In the genomic region with DNA sequence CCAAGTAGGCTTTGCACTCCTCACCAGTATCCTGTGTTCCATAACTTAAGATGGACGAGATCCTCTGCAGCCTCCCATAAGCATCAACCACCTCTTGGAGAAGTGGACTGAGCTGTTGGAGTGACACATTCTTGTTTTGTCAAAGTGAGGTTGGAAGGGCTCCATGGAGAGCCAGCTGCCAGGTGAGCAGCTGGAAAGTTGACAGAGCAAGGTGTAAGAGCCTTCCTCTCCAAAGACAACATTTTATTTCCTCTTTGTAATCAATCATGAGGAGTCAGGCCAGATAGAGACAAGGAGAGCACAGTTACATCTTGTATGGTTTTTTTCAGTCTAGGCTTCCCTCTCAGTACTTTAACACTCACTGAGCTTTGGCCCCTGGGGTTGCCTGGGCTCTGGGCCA, we compare ENCODE assay signal across 18 cellular contexts. TPM values are rescaled to one million over a fixed set of nuclear protein-coding genes. Genes with fewer than 3 reads are reported as not detected.
A peak's percentile ranks its signal among the peaks of the same experiment; 100 is the strongest.
DNase-seq lines count a peak whose midpoint lies in the region; ATAC-seq and TF ChIP-seq lines count a peak whose summit lies in the region.
"Had no signal": no experiment of that assay in that cellular context is flagged by ENCODE, and none has a peak within 500 bp of the region (broad histone marks: within the 10 kb centered on the region; RNA-seq: fewer than 3 reads in every experiment).

No MANE protein-coding gene starts in this region.

- no peaks in the 10 kb centered on the region for H3K27me3 Mint-ChIP-seq in MCF 10A (ENCODE audit: insufficient read depth, unreplicated experiment)

- H4K20me1 ChIP-seq in mammary epithelial cell (ENCODE audit: insufficient read depth, low read length) (no peaks in the 10 kb centered on the region), SK-N-SH (ENCODE audit: insufficient read depth) (no peaks in the 10 kb centered on the region)

- H3K4me1 ChIP-seq in mammary epithelial cell (ENCODE audit: insufficient read depth, low read length): peaks cover under 1% of the 10 kb centered on the region
- peaks cover 14% of the 10 kb centered on the region for H3K4me1 ChIP-seq in mucosa of descending colon (ENCODE audit: low read depth)
- H3K4me1 ChIP-seq in SK-N-SH (ENCODE audit: control insufficient read depth in 1 of 2, insufficient read depth in 2 of 2, low read depth in 1 of 2, low read length in 1 of 2): peaks cover 0 to 2% of the 10 kb centered on the region in 2 experiments; a peak in 2 of 4 replicates

- no peaks in the 10 kb centered on the region for H3K36me3 ChIP-seq in mammary epithelial cell (ENCODE audit: insufficient read depth, low read length)
- no peaks in the 10 kb centered on the region for H3K36me3 ChIP-seq in mucosa of descending colon (ENCODE audit: low read depth)
- no peaks in the 10 kb centered on the region for H3K36me3 ChIP-seq in SK-N-SH (replicated peaks in 1 of 2; ENCODE audit: control insufficient read depth in 1 of 2, insufficient read depth in 2 of 2, low read length in 1 of 2)

- CTCF ChIA-PET in MCF 10A (lab: Yijun Ruan, JAX) (interaction anchor here (1.6 kb wide), 1 partner anchor 11 kb away, joined by 4 read pairs; no protein-coding TSS in a partner anchor), mammary epithelial cell (lab: Charles Lee; ENCODE audit: low non-redundant PET) (no interaction called here), SK-N-SH (lab: Yijun Ruan, JAX) (interaction anchor here (2.3 kb wide), 1 partner anchor 11 kb away, joined by 6 read pairs; no protein-coding TSS in a partner anchor)

- no peak for TF ChIP-seq RAD21 in SK-N-SH (IDR thresholded peaks at IDR 0.05; ENCODE audit: low read length)

- in situ Hi-C loops in mammary epithelial cell (cut with MboI; ENCODE audit: low sequenced_read_pairs in 2 of 2): no loop called here

- WGBS in mammary epithelial cell (ENCODE audit: low coverage, missing lambda C conversion rate): 67% methylated on average over 1 of the region's 1 CpG
- 67% methylated on average over 1 of the region's 1 CpG for WGBS in SK-N-SH (ENCODE audit: low lambda C conversion rate)

- BruUV-seq in MCF 10A (replicated peaks; lab: Mats Ljungman, UMichigan) (no TSS peak), mammary epithelial cell (replicated peaks; lab: Mats Ljungman, UMichigan) (no TSS peak)

- no peaks in the 10 kb centered on the region for H3K9me2 ChIP-seq in SK-N-SH

- H3K9me3 ChIP-seq in mammary epithelial cell (replicated peaks; ENCODE audit: insufficient read depth, low read length): no peaks in the 10 kb centered on the region
- no peaks in the 10 kb centered on the region for H3K9me3 ChIP-seq in mucosa of descending colon
- no peaks in the 10 kb centered on the region for H3K9me3 ChIP-seq in SK-N-SH

- H3K4me3 ChIP-seq in mammary epithelial cell (replicated peaks in 1 of 3; ENCODE audit: insufficient read depth in 1 of 3, low read depth in 2 of 3, low read length in 3 of 3) (no peak overlapping the region), mucosa of descending colon (no peak overlapping the region), SK-N-SH (ENCODE audit: low read depth in 2 of 2, low read length in 1 of 2) (no peak overlapping the region)
- H3K4me3 ChIP-seq: GM12878 had no signal

- H3K36me3 Mint-ChIP-seq in MCF 10A (ENCODE audit: insufficient read depth, unreplicated experiment): no peaks in the 10 kb centered on the region

- peak; percentile 10 for DNase-seq in MCF 10A (ENCODE audit: unreplicated experiment)
- no peak for DNase-seq in mammary epithelial cell
- peak; percentile 6 for DNase-seq in NCI-H774 (lab: John Stamatoyannopoulos, UW)
- peak in 2 of 3 donors; percentile 22 for DNase-seq in mucosa of descending colon
- no peak for DNase-seq in SK-N-SH
- DNase-seq in activated CD8-positive, alpha-beta memory T cell treated with anti-CD3 and anti-CD28 coated beads for 24 hours: no peak
- DNase-seq: CD4-positive, alpha-beta T cell; DMS153; EL; NCI-H1048; NCI-H2081 treated with DMSO at 0.1 percent for 48 hours; NCI-H526 had no signal

- TF ChIP-seq CTCF in MCF 10A (IDR thresholded peaks at IDR 0.05; ENCODE audit: unreplicated experiment) (no peak), mammary epithelial cell (conservative IDR thresholded peaks at IDR 0.05 in 1 of 2, IDR thresholded peaks at IDR 0.05 in 1 of 2; ENCODE audit: extremely low read depth in 1 of 2, insufficient read depth in 1 of 2, low read depth in 1 of 2, low read length in 2 of 2) (no peak), mucosa of descending colon (IDR thresholded peaks at IDR 0.05) (no peak), SK-N-SH (IDR thresholded peaks at IDR 0.05) (no peak)

- H3K79me2 ChIP-seq in mammary epithelial cell (ENCODE audit: insufficient read depth, low read length) (no peaks in the 10 kb centered on the region), SK-N-SH (ENCODE audit: insufficient read depth) (no peaks in the 10 kb centered on the region)

- H2AFZ ChIP-seq in mammary epithelial cell (ENCODE audit: low read depth, low read length): no peak overlapping the region
- no peak overlapping the region for H2AFZ ChIP-seq in SK-N-SH (ENCODE audit: low read depth)

- POLR2A ChIA-PET in MCF 10A (lab: Yijun Ruan, JAX) (interaction anchor here (1.0 to 1.2 kb wide), 2 partner anchors 38 to 78 kb away, joined by 3 to 4 read pairs; no protein-coding TSS in a partner anchor), SK-N-SH (lab: Yijun Ruan, JAX) (no interaction called here)

- no peak overlapping the region for H3K4me3 Mint-ChIP-seq in MCF 10A (ENCODE audit: unreplicated experiment)
- H3K4me3 Mint-ChIP-seq: CD4-positive, alpha-beta T cell had no signal

- ATAC-seq in mucosa of descending colon (peak; percentile 30), HG02970 (IDR thresholded peaks at IDR 0.05; ENCODE audit: low FRiP score, unreplicated experiment) (no peak), HG03045 (IDR thresholded peaks at IDR 0.05; ENCODE audit: unreplicated experiment) (no peak)
- ATAC-seq: GM12878, Right ventricle myocardium inferior had no signal

- dilution Hi-C loops in mammary epithelial cell (cut with HindIII; ENCODE audit: low sequenced_read_pairs): no loop called here

- H3F3A ChIP-seq in SK-N-SH (replicated peaks; ENCODE audit: insufficient read depth): no peaks in the 10 kb centered on the region

- no peaks in the 10 kb centered on the region for H3K27me3 ChIP-seq in mammary epithelial cell (ENCODE audit: insufficient read depth, low read length)
- H3K27me3 ChIP-seq in SK-N-SH (ENCODE audit: insufficient read depth): no peaks in the 10 kb centered on the region

- H3K9me3 Mint-ChIP-seq in MCF 10A (ENCODE audit: unreplicated experiment): no peaks in the 10 kb centered on the region
- H3K9me3 Mint-ChIP-seq: CD4-positive, alpha-beta T cell had no signal

- H3K27ac ChIP-seq in mammary epithelial cell (ENCODE audit: insufficient read depth, low read depth, low read length) (no peak overlapping the region), SK-N-SH (ENCODE audit: low read depth in 2 of 2, low read length in 1 of 2) (no peak overlapping the region)
- H3K27ac ChIP-seq: HL-60, KMS-11 had no signal

- no peak overlapping the region for H3K4me2 ChIP-seq in mammary epithelial cell (ENCODE audit: insufficient read depth, low read depth, low read length)
- no peak overlapping the region for H3K4me2 ChIP-seq in SK-N-SH
- H3K4me2 ChIP-seq: KMS-11 had no signal

- no peak overlapping the region for H3K9ac ChIP-seq in mammary epithelial cell (ENCODE audit: insufficient read depth, low read length)
- no peak overlapping the region for H3K9ac ChIP-seq in SK-N-SH
- H3K9ac ChIP-seq: KMS-11 had no signal

- intact Hi-C loops in MCF 10A (cut with micrococcal nuclease) (no loop called here), mammary epithelial cell (cut with micrococcal nuclease) (no loop called here), mucosa of descending colon (cut with DNase I, micrococcal nuclease) (no loop called here)

- H3K27ac Mint-ChIP-seq in MCF 10A (ENCODE audit: low read depth, unreplicated experiment): no peak overlapping the region
- H3K27ac Mint-ChIP-seq: CD4-positive, alpha-beta T cell had no signal

- no peak for TF ChIP-seq EP300 in SK-N-SH (IDR thresholded peaks at IDR 0.05; ENCODE audit: borderline replicate concordance in 1 of 2, low read depth in 1 of 2, low read length in 1 of 2)

- H3K4me1 Mint-ChIP-seq in MCF 10A (ENCODE audit: insufficient read depth, unreplicated experiment): peaks cover 19% of the 10 kb centered on the region

TF ChIP-seq in SK-N-SH, 30 proteins besides CTCF, POLR2A, EP300 and RAD21 (continues in another document):
- TF ChIP-seq MEF2A (IDR thresholded peaks at IDR 0.05; ENCODE audit: borderline replicate concordance, low read depth): no peak
- TF ChIP-seq, protein P1, sequence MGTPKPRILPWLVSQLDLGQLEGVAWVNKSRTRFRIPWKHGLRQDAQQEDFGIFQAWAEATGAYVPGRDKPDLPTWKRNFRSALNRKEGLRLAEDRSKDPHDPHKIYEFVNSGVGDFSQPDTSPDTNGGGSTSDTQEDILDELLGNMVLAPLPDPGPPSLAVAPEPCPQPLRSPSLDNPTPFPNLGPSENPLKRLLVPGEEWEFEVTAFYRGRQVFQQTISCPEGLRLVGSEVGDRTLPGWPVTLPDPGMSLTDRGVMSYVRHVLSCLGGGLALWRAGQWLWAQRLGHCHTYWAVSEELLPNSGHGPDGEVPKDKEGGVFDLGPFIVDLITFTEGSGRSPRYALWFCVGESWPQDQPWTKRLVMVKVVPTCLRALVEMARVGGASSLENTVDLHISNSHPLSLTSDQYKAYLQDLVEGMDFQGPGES (IDR thresholded peaks at IDR 0.05; ENCODE audit: low read depth, low read length): no peak
- TF ChIP-seq, protein P2, sequence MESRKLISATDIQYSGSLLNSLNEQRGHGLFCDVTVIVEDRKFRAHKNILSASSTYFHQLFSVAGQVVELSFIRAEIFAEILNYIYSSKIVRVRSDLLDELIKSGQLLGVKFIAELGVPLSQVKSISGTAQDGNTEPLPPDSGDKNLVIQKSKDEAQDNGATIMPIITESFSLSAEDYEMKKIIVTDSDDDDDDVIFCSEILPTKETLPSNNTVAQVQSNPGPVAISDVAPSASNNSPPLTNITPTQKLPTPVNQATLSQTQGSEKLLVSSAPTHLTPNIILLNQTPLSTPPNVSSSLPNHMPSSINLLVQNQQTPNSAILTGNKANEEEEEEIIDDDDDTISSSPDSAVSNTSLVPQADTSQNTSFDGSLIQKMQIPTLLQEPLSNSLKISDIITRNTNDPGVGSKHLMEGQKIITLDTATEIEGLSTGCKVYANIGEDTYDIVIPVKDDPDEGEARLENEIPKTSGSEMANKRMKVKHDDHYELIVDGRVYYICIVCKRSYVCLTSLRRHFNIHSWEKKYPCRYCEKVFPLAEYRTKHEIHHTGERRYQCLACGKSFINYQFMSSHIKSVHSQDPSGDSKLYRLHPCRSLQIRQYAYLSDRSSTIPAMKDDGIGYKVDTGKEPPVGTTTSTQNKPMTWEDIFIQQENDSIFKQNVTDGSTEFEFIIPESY (IDR thresholded peaks at IDR 0.05; ENCODE audit: borderline replicate concordance, low read depth): no peak

RNA-seq across cellular contexts. Expression of gene ABI3BP, which starts 5.1 kb away (rescaled TPM):
- total RNA-seq in MCF 10A (2022): 2.9 and 3.1 TPM in 2 replicates
- total RNA-seq in mammary epithelial cell: 1 to 10 TPM in 1 of 2 donors, under 1 TPM in 1; 0.67 to 2.0 TPM
- 0.24 TPM for polyA plus RNA-seq in mammary epithelial cell
- polyA minus RNA-seq in mammary epithelial cell: not detected
- total RNA-seq in mucosa of descending colon: 10 to 100 TPM; 13.5 to 70.8 (median 47.0) TPM
- 5.1 and 8.4 TPM in 2 replicates for polyA plus RNA-seq in SK-N-SH (2012; rRNA removed)
- polyA plus RNA-seq in SK-N-SH (2012; cell fraction: cytosol; rRNA removed): 10.0 and 10.1 TPM in 2 replicates
- polyA plus RNA-seq in SK-N-SH (2012; cell fraction: nucleus; rRNA removed): 6.8 and 10.8 TPM in 2 replicates
- total RNA-seq: CD4-positive, alpha-beta T cell had no signal

Comparison
In these comparisons a context has a peak if more than half of its experiments do, and no peak if none do; other contexts are left out.
1. DNase-seq: peak in MCF 10A (single experiment), NCI-H774 (single experiment) and mucosa of descending colon (2 of 3); none in mammary epithelial cell (single experiment), SK-N-SH (single experiment) and activated CD8-positive, alpha-beta memory T cell treated with anti-CD3 and anti-CD28 coated beads for 24 hours (single experiment).